In the genomic region with DNA sequence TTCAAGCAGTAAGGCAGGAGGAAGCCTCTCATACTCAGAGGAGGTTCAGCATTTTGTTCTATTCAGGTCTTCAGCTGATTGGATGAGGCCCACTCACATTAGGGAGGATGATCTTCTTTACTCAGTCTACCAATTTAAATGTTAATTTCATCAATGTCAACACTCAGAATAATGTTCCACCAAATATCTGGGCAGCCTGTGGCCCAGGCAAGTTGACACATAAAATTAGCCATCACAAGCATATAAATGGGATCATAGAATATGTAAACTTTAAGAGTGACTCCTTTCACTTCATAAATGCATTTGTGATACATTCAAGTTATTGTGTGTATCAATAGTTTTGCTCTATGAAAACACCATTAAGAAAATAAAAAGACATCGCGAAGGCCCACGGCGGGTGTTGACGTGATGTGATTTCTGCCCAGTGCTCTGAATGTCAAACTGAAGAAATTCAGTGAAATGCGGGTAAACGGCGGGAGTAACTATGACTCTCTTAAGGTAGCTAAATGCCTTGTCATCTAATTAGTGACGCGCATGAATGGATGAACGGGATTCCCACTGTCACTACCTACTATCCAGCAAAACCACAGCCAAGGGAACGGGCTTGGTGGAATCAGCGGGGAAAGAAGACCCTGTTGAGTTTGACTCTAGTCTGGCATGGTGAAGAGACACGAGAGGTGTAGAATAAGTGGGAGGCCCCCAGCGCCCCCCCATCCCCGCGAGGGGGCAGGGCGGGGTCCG, we compare ENCODE assay signal across 28 cellular contexts.
DNase-seq lines count a peak whose midpoint lies in the region; ATAC-seq and TF ChIP-seq lines count a peak whose summit lies in the region.
"Had no signal": no experiment of that assay in that cellular context is flagged by ENCODE, and none has a peak within 500 bp of the region (broad histone marks: within the 10 kb centered on the region; RNA-seq: fewer than 3 reads in every experiment).

No MANE protein-coding gene starts in this region.

- TF ChIP-seq CTCF in AG09309 (IDR thresholded peaks at IDR 0.05; ENCODE audit: control insufficient read depth, insufficient read depth, low read depth, low read length, missing control alignments): no peak

- H3K4me2 ChIP-seq in trophoblast cell (ENCODE audit: low read length): no peak overlapping the region
- H3K4me2 ChIP-seq: A549 had no signal

- H2BK5ac ChIP-seq in trophoblast cell (ENCODE audit: low read depth, low read length, poor library complexity): no peak overlapping the region

- no peak for ATAC-seq in left ventricle myocardium superior
- ATAC-seq: A549; activated T-cell treated with anti-CD3 and anti-CD28 coated beads, Interleukin-2, amount 50 U/mL, for 4 hours; gastrocnemius medialis; right cardiac atrium had no signal

- no peak overlapping the region for H3K4ac ChIP-seq in trophoblast cell (ENCODE audit: low read depth, low read length)

- no CpG with 5 or more reads among the region's 19 CpGs for WGBS in trophoblast cell (ENCODE audit: extremely low coverage, insufficient coverage, insufficient read length)

- H2AFZ ChIP-seq in trophoblast cell (ENCODE audit: insufficient read depth, low read length, poor library complexity): no peak overlapping the region

- POLR2A ChIA-PET in HEK293T (lab: Yijun Ruan, JAX): no interaction called here

- peaks cover 2% of the 10 kb centered on the region for H3K9me3 ChIP-seq in trophoblast cell (ENCODE audit: insufficient read depth, low read depth, low read length)
- H3K9me3 ChIP-seq: gastrocnemius medialis, ovary, Peyer's patch, SJCRH30 had no signal

- H2BK12ac ChIP-seq in trophoblast cell (ENCODE audit: low read length): no peak overlapping the region

- H3K27ac ChIP-seq in trophoblast cell (ENCODE audit: low read depth, low read length): no peak overlapping the region
- H3K27ac ChIP-seq: A549, C4-2B, gastrocnemius medialis, ovary, Peyer's patch, SJCRH30, transverse colon had no signal

- no peak overlapping the region for H4K8ac ChIP-seq in trophoblast cell (ENCODE audit: low read depth, low read length)

- CTCF ChIA-PET in HEK293T (lab: Yijun Ruan, JAX): interaction anchor here (0.7 kb wide), 1 partner anchor 471 kb away, joined by 3 read pairs; no protein-coding TSS in a partner anchor

- H3K79me2 ChIP-seq in trophoblast cell (ENCODE audit: control insufficient read depth, insufficient read depth, low read length, poor library complexity): no peaks in the 10 kb centered on the region

- H3K4me3 ChIP-seq in AG09309 (ENCODE audit: control insufficient read depth, low read depth, low read length) (no peak overlapping the region), trophoblast cell (ENCODE audit: low read depth, low read length) (no peak overlapping the region)
- H3K4me3 ChIP-seq: A549, gastrocnemius medialis, ovary, Peyer's patch, SJCRH30, transverse colon had no signal

- H4K91ac ChIP-seq in trophoblast cell (ENCODE audit: low read depth, low read length): no peak overlapping the region

- DNase-seq in AG09309 (ENCODE audit: low read depth) (peak; percentile 63), amniotic epithelial cell (ENCODE audit: low read depth) (peak; percentile 40), erythroblast (lab: John Stamatoyannopoulos, UW) (peak; percentile 0 to 5), iris pigment epithelial cell (ENCODE audit: low read depth) (peak; percentile 6), trophoblast cell (no peak), HEK293T (ENCODE audit: extremely low spot score) (no peak), amygdala (lab: John Stamatoyannopoulos, UW) (no peak), left ventricle myocardium superior (no peak)
- DNase-seq: activated CD4-positive, alpha-beta T cell treated with anti-CD3 and anti-CD28 coated beads for 1 hour; activated naive CD4-positive, alpha-beta T cell treated with Interleukin-2 at 50 U/mL for 16 hours; activated T-cell treated with anti-CD3 and anti-CD28 coated beads, Interleukin-2, amount 50 U/mL, for 4 hours; aorta; cerebellar nuclear complex; effector CD8-positive, alpha-beta T cell; EL; gastrocnemius medialis; HCEC 1CT; naive B cell; NCI-H146; NCI-H510A treated with DMSO at 0.1 percent for 48 hours; ovary; Peyer's patch; right cardiac atrium; SJCRH30; T-helper 1 cell; transverse colon had no signal

- intact Hi-C loops in left ventricle myocardium superior (cut with micrococcal nuclease): no loop called here

- H3K23ac ChIP-seq in trophoblast cell (ENCODE audit: low read length): no peak overlapping the region

- H3K18ac ChIP-seq in trophoblast cell (ENCODE audit: low read length): no peak overlapping the region

- no peak overlapping the region for H3K9ac ChIP-seq in trophoblast cell (ENCODE audit: low read length)

- H4K12ac ChIP-seq in trophoblast cell (ENCODE audit: low read depth, low read length): no peak overlapping the region

- H3K27me3 ChIP-seq in trophoblast cell (ENCODE audit: insufficient read depth, low read length): no peaks in the 10 kb centered on the region
- H3K27me3 ChIP-seq: gastrocnemius medialis, ovary, Peyer's patch, SJCRH30, transverse colon had no signal

- H3K14ac ChIP-seq in trophoblast cell (ENCODE audit: low read length): no peak overlapping the region

- no peak overlapping the region for H2AK5ac ChIP-seq in trophoblast cell (ENCODE audit: low read length)

- H3K79me1 ChIP-seq in trophoblast cell (ENCODE audit: low read length): no peaks in the 10 kb centered on the region

- H3K4me1 ChIP-seq in trophoblast cell (ENCODE audit: control insufficient read depth in 1 of 2, insufficient read depth in 2 of 2, low read length in 2 of 2): no peaks in the 10 kb centered on the region
- H3K4me1 ChIP-seq: A549, gastrocnemius medialis, Peyer's patch, SJCRH30, transverse colon had no signal

- H2BK120ac ChIP-seq in trophoblast cell (ENCODE audit: insufficient read depth, low read length, poor library complexity): no peak overlapping the region

- no peaks in the 10 kb centered on the region for H3K36me3 ChIP-seq in trophoblast cell (ENCODE audit: control insufficient read depth in 1 of 2, insufficient read depth in 2 of 2, low read length in 2 of 2)
- H3K36me3 ChIP-seq: gastrocnemius medialis, ovary, Peyer's patch, SJCRH30, transverse colon had no signal

- TF ChIP-seq POLR2A in erythroblast (IDR thresholded peaks at IDR 0.05; ENCODE audit: low read length): no peak

TF ChIP-seq in HEK293T, 16 proteins besides CTCF, POLR2A, EP300 and RAD21:
- TF ChIP-seq LEF1 (IDR thresholded peaks at IDR 0.05; ENCODE audit: borderline replicate concordance) (no peak), TARDBP (IDR thresholded peaks at IDR 0.05) (no peak), FOXM1 (IDR thresholded peaks at IDR 0.05; ENCODE audit: borderline replicate concordance) (no peak), ARNT (IDR thresholded peaks at IDR 0.05) (no peak), NFRKB (IDR thresholded peaks at IDR 0.05) (no peak)
- TF ChIP-seq, protein P1, sequence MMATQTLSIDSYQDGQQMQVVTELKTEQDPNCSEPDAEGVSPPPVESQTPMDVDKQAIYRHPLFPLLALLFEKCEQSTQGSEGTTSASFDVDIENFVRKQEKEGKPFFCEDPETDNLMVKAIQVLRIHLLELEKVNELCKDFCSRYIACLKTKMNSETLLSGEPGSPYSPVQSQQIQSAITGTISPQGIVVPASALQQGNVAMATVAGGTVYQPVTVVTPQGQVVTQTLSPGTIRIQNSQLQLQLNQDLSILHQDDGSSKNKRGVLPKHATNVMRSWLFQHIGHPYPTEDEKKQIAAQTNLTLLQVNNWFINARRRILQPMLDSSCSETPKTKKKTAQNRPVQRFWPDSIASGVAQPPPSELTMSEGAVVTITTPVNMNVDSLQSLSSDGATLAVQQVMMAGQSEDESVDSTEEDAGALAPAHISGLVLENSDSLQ (IDR thresholded peaks at IDR 0.05): no peak

Comparison
In these comparisons a context has a peak if more than half of its experiments do, and no peak if none do; other contexts are left out.
1. DNase-seq: peak in AG09309 (single experiment), amniotic epithelial cell (single experiment), erythroblast (2 of 2) and iris pigment epithelial cell (single experiment); none in trophoblast cell (0 of 2), HEK293T (single experiment), amygdala (0 of 56) and left ventricle myocardium superior (single experiment).